ENCODE assay signal across 8 cellular contexts in the genomic region with DNA sequence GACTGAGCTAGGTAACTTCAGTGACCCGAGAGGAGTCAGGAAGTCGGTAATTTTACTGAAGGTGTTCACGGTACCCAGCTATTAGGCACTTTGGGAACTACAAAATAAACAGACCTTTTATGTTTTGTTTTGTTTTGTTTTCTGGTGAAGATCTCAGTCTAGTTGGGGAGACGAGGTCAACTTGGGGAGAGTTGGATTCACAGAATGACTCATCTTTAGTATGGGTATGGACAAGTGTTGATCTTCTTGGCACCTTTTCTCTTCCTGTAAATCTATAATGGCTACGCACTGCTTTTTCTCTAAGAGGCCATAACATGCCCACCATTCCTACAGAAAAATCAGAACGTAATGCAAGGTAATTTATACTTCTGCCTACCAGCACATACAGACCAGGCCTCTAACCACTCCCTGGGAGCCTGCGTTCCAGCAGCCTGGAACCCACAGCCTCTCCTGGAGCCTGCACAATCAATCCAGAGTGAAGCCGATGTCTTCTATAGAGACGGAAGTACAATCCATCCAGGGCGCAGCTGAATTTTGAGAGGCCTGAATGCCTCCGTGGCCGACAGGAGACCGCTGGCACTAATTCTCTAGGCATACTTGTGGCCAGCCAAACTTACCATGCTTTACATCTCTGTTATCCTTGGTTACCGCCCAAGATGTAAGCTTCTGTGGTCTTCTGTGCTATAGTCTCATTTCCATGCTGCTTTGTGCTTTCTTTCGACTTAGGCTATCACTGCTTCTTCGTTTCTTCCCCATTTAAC. TPM values are rescaled to one million over a fixed set of nuclear protein-coding genes. Genes with fewer than 3 reads are reported as not detected.
A peak's percentile ranks its signal among the peaks of the same experiment; 100 is the strongest.
DNase-seq lines count a peak whose midpoint lies in the region; ATAC-seq, FAIRE-seq and TF ChIP-seq lines count a peak whose summit lies in the region.

No MANE protein-coding gene starts in this region.

- H3K36me3 ChIP-seq in pancreas = no peaks in the 10 kb centered on the region

- no peaks in the 10 kb centered on the region for H3K27me3 ChIP-seq in pancreas

- 4 to 5% methylated on average over 16 of the region's 16 CpGs for WGBS in pancreas, 2 donors

- FAIRE-seq in pancreas (lab: Jason Lieb, UNC) = no peak

- H3K27me3 Mint-ChIP-seq in Calu3 (ENCODE audit: unreplicated experiment) = no peaks in the 10 kb centered on the region
- no peaks in the 10 kb centered on the region for H3K27me3 Mint-ChIP-seq in activated T-cell treated with anti-CD3 and anti-CD28 coated beads, Interleukin-2, amount 50 U/mL, for 72 hours (ENCODE audit: low read depth)

- no peaks in the 10 kb centered on the region for H3K9me3 Mint-ChIP-seq in Calu3 (ENCODE audit: low read depth, unreplicated experiment)
- H3K9me3 Mint-ChIP-seq in activated T-cell treated with anti-CD3 and anti-CD28 coated beads, Interleukin-2, amount 50 U/mL, for 72 hours = no peaks in the 10 kb centered on the region

- intact Hi-C loops in Calu3 (cut with micrococcal nuclease; ENCODE audit: unreplicated experiment) (loop anchor here (5.0 kb wide), 1 partner anchor 184 kb away; the partner anchor contains the start of gene GXYLT1), pancreas (cut with DNase I) (no loop called here)

- peak overlapping the region; percentile 57 to 80 (median 74) for H3K27ac ChIP-seq in pancreas

- peak overlapping the region; percentile 94 for H3K4me3 Mint-ChIP-seq in Calu3 (ENCODE audit: low read depth, unreplicated experiment)
- peak overlapping the region; percentile 94 to 99 for H3K4me3 Mint-ChIP-seq in activated T-cell treated with anti-CD3 and anti-CD28 coated beads, Interleukin-2, amount 50 U/mL, for 72 hours

- peak; percentile 3 for DNase-seq in Calu3
- peak; percentile 55 for DNase-seq in KBM-7
- DNase-seq in activated T-cell treated with anti-CD3 and anti-CD28 coated beads, Interleukin-2, amount 50 U/mL, for 72 hours = peak in 1 of 2 donors; percentile 8
- DNase-seq in foreskin melanocyte = peak; percentile 33
- no peak for DNase-seq in pancreas
- no peak for DNase-seq in midbrain (lab: John Stamatoyannopoulos, UW)

- CTCF ChIA-PET in Calu3 (lab: Charles Lee) = no interaction called here

- peaks cover 10 to 30% (median 27%) of the 10 kb centered on the region in 3 donors for H3K4me1 ChIP-seq in pancreas

- H3K27ac Mint-ChIP-seq in Calu3 (ENCODE audit: unreplicated experiment) = peak overlapping the region; percentile 96
- H3K27ac Mint-ChIP-seq in activated T-cell treated with anti-CD3 and anti-CD28 coated beads, Interleukin-2, amount 50 U/mL, for 72 hours = peak overlapping the region; percentile 94

- no peaks in the 10 kb centered on the region for H3K9me3 ChIP-seq in pancreas

- peaks cover 34% of the 10 kb centered on the region for H3K4me1 Mint-ChIP-seq in Calu3 (ENCODE audit: low read depth, unreplicated experiment)
- peaks cover 47% of the 10 kb centered on the region for H3K4me1 Mint-ChIP-seq in activated T-cell treated with anti-CD3 and anti-CD28 coated beads, Interleukin-2, amount 50 U/mL, for 72 hours (ENCODE audit: low read depth)

- H3K36me3 Mint-ChIP-seq in Calu3 (ENCODE audit: insufficient read depth, unreplicated experiment) = peaks cover 25% of the 10 kb centered on the region
- peaks cover 12 to 13% of the 10 kb centered on the region in 2 donors for H3K36me3 Mint-ChIP-seq in activated T-cell treated with anti-CD3 and anti-CD28 coated beads, Interleukin-2, amount 50 U/mL, for 72 hours (ENCODE audit: insufficient read depth in 2 of 2)

- H3K4me3 ChIP-seq in pancreas = peak overlapping the region; percentile 54 to 73 (median 69)

- ATAC-seq in GM19463 (IDR thresholded peaks at IDR 0.05; ENCODE audit: unreplicated experiment) (peak; percentile 15), pancreas (peak in 3 of 4 donors; percentile 3 to 26 (median 16)), HG03039 (IDR thresholded peaks at IDR 0.05; ENCODE audit: unreplicated experiment) (no peak)
- peak; percentile 42 to 54 for ATAC-seq in activated T-cell treated with anti-CD3 and anti-CD28 coated beads, Interleukin-2, amount 50 U/mL, for 72 hours (replicated peaks in 1 of 2)

- in situ Hi-C loops in KBM-7 (cut with MboI; ENCODE audit: low pct_unique_long_range_greater_than_20kb, low sequenced_read_pairs) = no loop called here

- TF ChIP-seq CTCF in Calu3 (IDR thresholded peaks at IDR 0.05; ENCODE audit: unreplicated experiment) (no peak), pancreas (IDR thresholded peaks at IDR 0.05) (no peak)

- BruUV-seq in Calu3 (replicated peaks; lab: Mats Ljungman, UMichigan) = TSS peak; percentile 68

RNA-seq across cellular contexts. Expression of gene PPHLN1, which starts 0.7 kb away (rescaled TPM):
- 41.5 and 45.5 TPM in 2 replicates for total RNA-seq in Calu3 (2022)
- 10 to 100 TPM; 56.9 to 63.1 TPM for total RNA-seq in activated T-cell treated with anti-CD3 and anti-CD28 coated beads, Interleukin-2, amount 50 U/mL, for 72 hours
- total RNA-seq in pancreas = 10 to 100 TPM; 11.1 to 26.4 (median 15.8) TPM
- 10 to 100 TPM; 14.0 to 21.8 TPM for polyA plus RNA-seq in pancreas

RNA-seq across cellular contexts. Expression of gene ZCRB1, which starts 0.8 kb away (rescaled TPM):
- total RNA-seq in Calu3 (2022) (38.1 and 38.9 TPM in 2 replicates), pancreas (10 to 100 TPM; 23.4 to 29.9 (median 26.7) TPM)
- total RNA-seq in activated T-cell treated with anti-CD3 and anti-CD28 coated beads, Interleukin-2, amount 50 U/mL, for 72 hours = 100 to 1,000 TPM in 1 of 2 donors, 10 to 100 TPM in 1; 89.2 to 113 TPM
- polyA plus RNA-seq in pancreas = 10 to 100 TPM; 17.2 to 29.6 TPM

Comparison
In these comparisons a context has a peak if more than half of its experiments do, and no peak if none do; other contexts are left out.
1. DNase-seq: peak in Calu3 (single experiment), KBM-7 (single experiment) and foreskin melanocyte (single experiment); none in pancreas (0 of 6) and midbrain (single experiment).